Comparison of ENCODE assay signal across 12 cellular contexts in genomic region chr1:934991-935750, GRCh38. TPM values are rescaled to one million over a fixed set of nuclear protein-coding genes. Genes with fewer than 3 reads are reported as not detected.
DNase-seq lines count a peak whose midpoint lies in the region; TF ChIP-seq lines count a peak whose summit lies in the region.
"Had no signal": no experiment of that assay in that cellular context is flagged by ENCODE, and none has a peak within 500 bp of the region (broad histone marks: within the 10 kb centered on the region; RNA-seq: fewer than 3 reads in every experiment).

No MANE protein-coding gene starts in this region.

- no peak for TF ChIP-seq RAD21 in neural cell (conservative IDR thresholded peaks at IDR 0.05)

- H2AFZ ChIP-seq in neural cell (ENCODE audit: low read depth, low read length): no peak overlapping the region

- H3K9ac ChIP-seq in neural cell (ENCODE audit: low read length): peak overlapping the region; percentile 26

- no peaks in the 10 kb centered on the region for H3K9me2 ChIP-seq in neural cell (ENCODE audit: insufficient read depth, low read length)

- H3K27me3 ChIP-seq in H7 (ENCODE audit: control insufficient read depth, insufficient read depth, low read length) (peaks cover 73% of the 10 kb centered on the region), neural cell (ENCODE audit: insufficient read depth, low read depth, low read length) (peaks cover 46% of the 10 kb centered on the region)

- H3K4me3 ChIP-seq in H7 (ENCODE audit: insufficient read depth, low read depth, low read length) (no peak overlapping the region), neural cell (ENCODE audit: low read length) (peak overlapping the region; percentile 34)

- H4K20me1 ChIP-seq in neural cell (ENCODE audit: insufficient read depth): no peaks in the 10 kb centered on the region

- H3K9me3 ChIP-seq in neural cell (ENCODE audit: low read length): no peaks in the 10 kb centered on the region
- H3K9me3 ChIP-seq: tibial nerve had no signal

- H3K27ac ChIP-seq in VCaP: peak overlapping the region; percentile 3; the same call in 1 of the 2 replicates
- H3K27ac ChIP-seq in neural cell (ENCODE audit: low read length): no peak overlapping the region
- H3K27ac ChIP-seq: C4-2B had no signal

- no peaks in the 10 kb centered on the region for H3K79me2 ChIP-seq in neural cell (replicated peaks; ENCODE audit: insufficient read depth, low read length)

- TF ChIP-seq CTCF in VCaP (conservative IDR thresholded peaks at IDR 0.05) (no peak), neural cell (IDR thresholded peaks at IDR 0.05; ENCODE audit: poor library complexity, severe bottlenecking) (no peak)

- H3K36me3 ChIP-seq in H7 (replicated peaks; ENCODE audit: control insufficient read depth, insufficient read depth, low read length) (no peaks in the 10 kb centered on the region), neural cell (ENCODE audit: insufficient read depth, low read length) (no peaks in the 10 kb centered on the region)
- H3K36me3 ChIP-seq: tibial nerve had no signal

- no peaks in the 10 kb centered on the region for H3F3A ChIP-seq in neural cell (ENCODE audit: insufficient read depth, low read length, poor library complexity, severe bottlenecking)

- no peak for TF ChIP-seq EP300 in neural cell (conservative IDR thresholded peaks at IDR 0.05; ENCODE audit: poor library complexity, severe bottlenecking)

- H3K4me2 ChIP-seq in neural cell (ENCODE audit: low read length): no peak overlapping the region

- peak; percentile 83 for DNase-seq in H7
- DNase-seq in cerebellar cortex (ENCODE audit: low spot score): no peak
- DNase-seq in stimulated activated CD4-positive, alpha-beta T cell treated with anti-CD3 and anti-CD28 coated beads, Interleukin-4, amount 100 ng/mL, for 24 hours: no peak
- no peak for DNase-seq in ureter (ENCODE audit: low spot score)
- DNase-seq: activated naive CD4-positive, alpha-beta T cell treated with anti-CD3 and anti-CD28 coated beads, Interleukin-2, amount 10 ng/mL, durations not matched to agents 7 days and 5 days; EL; naive B cell; NCI-H226 had no signal

TF ChIP-seq in neural cell, 6 proteins besides CTCF, POLR2A, EP300 and RAD21:
- no peak for TF ChIP-seq TAF1 (IDR thresholded peaks at IDR 0.05; ENCODE audit: low read depth)
- peak; percentile 22 for TF ChIP-seq MXI1 (conservative IDR thresholded peaks at IDR 0.05; ENCODE audit: poor library complexity, severe bottlenecking)
- TF ChIP-seq POLR2AphosphoS5 (IDR thresholded peaks at IDR 0.05): no peak

RNA-seq across cellular contexts. Expression of gene SAMD11, which starts 11.4 kb away (rescaled TPM):
- 14.8 and 17.4 TPM in 2 replicates for total RNA-seq in H7 (2014; rRNA removed; shearing (Covaris generic))
- 11.2 and 21.6 TPM in 2 replicates for polyA plus RNA-seq in neural cell
- polyA minus RNA-seq in neural cell: 3.6 and 6.1 TPM in 2 replicates
- 13.9 TPM for total RNA-seq in ureter

RNA-seq across cellular contexts. Expression of gene NOC2L, which starts 23.9 kb away (rescaled TPM):
- total RNA-seq in H7 (2014; rRNA removed; shearing (Covaris generic)): 239 and 287 TPM in 2 replicates
- polyA plus RNA-seq in neural cell: 77.2 and 78.2 TPM in 2 replicates
- polyA minus RNA-seq in neural cell: 70.8 and 77.2 TPM in 2 replicates
- total RNA-seq in ureter: 71.9 TPM

RNA-seq across cellular contexts. Expression of gene KLHL17, which starts 25.2 kb away (rescaled TPM):
- 50.8 and 87.8 TPM in 2 replicates for total RNA-seq in H7 (2014; rRNA removed; shearing (Covaris generic))
- 52.3 and 64.2 TPM in 2 replicates for polyA plus RNA-seq in neural cell
- 9.5 and 14.9 TPM in 2 replicates for polyA minus RNA-seq in neural cell
- total RNA-seq in ureter: 8.6 TPM

RNA-seq across cellular contexts. Expression of gene PLEKHN1, which starts 31.1 kb away (rescaled TPM):
- 1.6 and 2.0 TPM in 2 replicates for total RNA-seq in H7 (2014; rRNA removed; shearing (Covaris generic))
- polyA plus RNA-seq in neural cell: 0.28 and 1.1 TPM in 2 replicates
- polyA minus RNA-seq in neural cell: not detected in 2 replicates
- total RNA-seq in ureter: 28.5 TPM

RNA-seq across cellular contexts. Expression of gene PERM1, which starts 46.7 kb away (rescaled TPM):
- not detected in 2 replicates for total RNA-seq in H7 (2014; rRNA removed; shearing (Covaris generic))
- polyA plus RNA-seq in neural cell: not detected in 2 replicates
- polyA minus RNA-seq in neural cell: not detected in 2 replicates
- 0.10 TPM for total RNA-seq in ureter
